Comparison of ENCODE assay signal across 9 cellular contexts in the genomic region with DNA sequence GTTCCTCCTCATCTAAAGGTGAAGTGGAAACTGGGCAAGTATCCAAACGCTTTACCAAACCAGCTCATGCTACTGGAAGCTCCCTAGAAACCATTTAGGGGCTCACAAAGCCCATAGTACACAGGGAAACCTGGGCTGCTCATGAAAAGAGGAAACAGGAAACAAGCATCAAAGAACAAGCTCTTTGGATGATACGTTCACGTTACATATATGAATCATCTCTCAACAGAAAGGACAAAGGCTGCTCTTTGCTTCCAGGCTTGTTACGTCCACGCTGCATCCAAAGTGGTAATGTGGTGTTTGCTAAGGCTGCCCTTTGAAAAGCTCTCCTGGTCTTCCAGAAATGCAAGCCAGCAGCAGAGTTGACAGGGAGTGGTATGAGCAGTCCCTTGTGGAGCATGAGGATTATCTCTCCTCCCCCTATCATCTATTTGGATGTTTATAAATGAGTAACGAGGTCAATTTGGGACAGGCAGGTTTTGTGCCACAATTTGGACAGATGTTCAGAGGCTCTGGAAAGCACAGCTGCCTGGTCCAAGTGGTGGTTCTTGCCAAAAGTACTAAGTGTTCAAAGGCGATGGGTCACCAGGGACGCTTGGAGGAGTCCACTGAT.
DNase-seq lines count a peak whose midpoint lies in the region; ATAC-seq and TF ChIP-seq lines count a peak whose summit lies in the region.
"Had no signal": no experiment of that assay in that cellular context is flagged by ENCODE, and none has a peak within 500 bp of the region (broad histone marks: within the 10 kb centered on the region; RNA-seq: fewer than 3 reads in every experiment).

No MANE protein-coding gene starts in this region.

- H3K27me3 ChIP-seq in suprapubic skin (no peaks in the 10 kb centered on the region), HAP-1 (ENCODE audit: low read depth) (no peaks in the 10 kb centered on the region)

- in situ Hi-C loops in HAP-1 (cut with MboI; ENCODE audit: low sequenced_read_pairs) = no loop called here

- H3K36me3 ChIP-seq in suprapubic skin (no peaks in the 10 kb centered on the region), HAP-1 (replicated peaks) (no peaks in the 10 kb centered on the region)

- TF ChIP-seq EP300 in suprapubic skin (IDR thresholded peaks at IDR 0.05) = no peak

- H3K27ac ChIP-seq in suprapubic skin = peak overlapping the region; percentile 48

- H3K4me1 ChIP-seq in suprapubic skin (no peaks in the 10 kb centered on the region), HAP-1 (no peaks in the 10 kb centered on the region)

- no peak for TF ChIP-seq CTCF in suprapubic skin (IDR thresholded peaks at IDR 0.05)

- TF ChIP-seq POLR2A in suprapubic skin (IDR thresholded peaks at IDR 0.05) = no peak

- no peaks in the 10 kb centered on the region for H3K9me3 ChIP-seq in suprapubic skin
- H3K9me3 ChIP-seq in HAP-1 = peaks cover 3% of the 10 kb centered on the region

- peak; percentile 85 for ATAC-seq in HG03135 (IDR thresholded peaks at IDR 0.05; ENCODE audit: unreplicated experiment)

- intact Hi-C loops in head of caudate nucleus (cut with DNase I) = no loop called here

- DNase-seq in GM19238 (ENCODE audit: insufficient read length, low spot score) (peak; percentile 8), NCI-H510A (lab: John Stamatoyannopoulos, UW) (peak; percentile 46), suprapubic skin (ENCODE audit: low spot score in 2 of 2) (no peak), HAP-1 (ENCODE audit: low spot score in 2 of 2) (no peak), superior temporal gyrus (ENCODE audit: extremely low spot score) (no peak), NCI-H82 treated with DMSO at 0.1 percent for 48 hours (lab: John Stamatoyannopoulos, UW; ENCODE audit: unreplicated experiment) (no peak), head of caudate nucleus (no peak)

- H3K4me3 ChIP-seq in suprapubic skin (no peak overlapping the region), HAP-1 (no peak overlapping the region)
- H3K4me3 ChIP-seq: smooth muscle cell had no signal

- 44% methylated on average over 8 of the region's 8 CpGs for WGBS in suprapubic skin

Comparison
In these comparisons a context has a peak if more than half of its experiments do, and no peak if none do; other contexts are left out.
1. DNase-seq: peak in GM19238 (single experiment) and NCI-H510A (single experiment); none in suprapubic skin (0 of 2), HAP-1 (0 of 2), superior temporal gyrus (single experiment), NCI-H82 treated with DMSO at 0.1 percent for 48 hours (single experiment) and head of caudate nucleus (0 of 42).